ENCODE assay signal across 1 cellular context in genomic region chr12:93060071-93060665, GRCh38.
TF ChIP-seq lines count a peak whose summit lies in the region.

No MANE protein-coding gene starts in this region.

TF ChIP-seq in GM12878, 131 proteins besides CTCF, POLR2A, EP300 and RAD21 (continued from another document):
- TF ChIP-seq E4F1 (IDR thresholded peaks at IDR 0.05; ENCODE audit: borderline replicate concordance, partially characterized antibody) (no peak), MTA2 (IDR thresholded peaks at IDR 0.05; ENCODE audit: low read depth) (peak; percentile 61; the same call in 1 of the 2 replicates), IRF5 (IDR thresholded peaks at IDR 0.05; ENCODE audit: borderline replicate concordance) (no peak), IRF3 (IDR thresholded peaks at IDR 0.05) (no peak), ZNF622 (IDR thresholded peaks at IDR 0.05) (no peak), SUPT20H (IDR thresholded peaks at IDR 0.05; ENCODE audit: borderline replicate concordance, control insufficient read depth, low read depth, low read length) (no peak), ASH2L (IDR thresholded peaks at IDR 0.05; ENCODE audit: borderline replicate concordance, low read depth) (no peak), SPI1 (IDR thresholded peaks at IDR 0.05; ENCODE audit: borderline replicate concordance, insufficient read depth, low read depth, low read length) (peak; percentile 14; the same call in 1 of the 2 replicates), CBX5 (IDR thresholded peaks at IDR 0.05; ENCODE audit: low read depth) (peak; percentile 29; the same call in 1 of the 2 replicates), YBX1 (IDR thresholded peaks at IDR 0.05) (no peak), FOS (IDR thresholded peaks at IDR 0.05; ENCODE audit: borderline replicate concordance, extremely low read depth, insufficient read length) (no peak), CUX1 (IDR thresholded peaks at IDR 0.05; ENCODE audit: insufficient replicate concordance, low read depth, low read length) (peak; percentile 43), TBL1XR1 (IDR thresholded peaks at IDR 0.05; ENCODE audit: low read depth, low read length) (no peak), MEF2B (IDR thresholded peaks at IDR 0.05; ENCODE audit: partially characterized antibody, poor library complexity, severe bottlenecking) (no peak), ATF2 (IDR thresholded peaks at IDR 0.05; ENCODE audit: low read length) (peak; percentile 88), ATF7 (IDR thresholded peaks at IDR 0.05; ENCODE audit: low read depth) (peak; percentile 97), MYB (IDR thresholded peaks at IDR 0.05; ENCODE audit: borderline replicate concordance, low read depth, low read length) (no peak), ETV6 (conservative IDR thresholded peaks at IDR 0.05 in 1 of 2, IDR thresholded peaks at IDR 0.05 in 1 of 2; ENCODE audit: borderline replicate concordance in 1 of 2, low read depth in 1 of 2) (peak in 1 of 2 experiments; percentile 24; a peak in 1 of 4 replicates), ZBED1 (IDR thresholded peaks at IDR 0.05; ENCODE audit: borderline replicate concordance) (peak; percentile 27; the same call in 1 of the 2 replicates), IRF4 (IDR thresholded peaks at IDR 0.05; ENCODE audit: low read depth, low read length) (0 out of 2 replicates have a peak, but pooled peaks have one; percentile 6), NBN (IDR thresholded peaks at IDR 0.05) (0 out of 2 replicates have a peak, but pooled peaks have one; percentile 43), GABPA (IDR thresholded peaks at IDR 0.05; ENCODE audit: low read depth) (0 out of 2 replicates have a peak, but pooled peaks have one; percentile 15), SMC3 (IDR thresholded peaks at IDR 0.05; ENCODE audit: borderline replicate concordance, low read length) (no peak), CBFB (IDR thresholded peaks at IDR 0.05; ENCODE audit: low read depth) (peak; percentile 49; the same call in 1 of the 2 replicates), CREB1 (IDR thresholded peaks at IDR 0.05; ENCODE audit: low read depth) (peak; percentile 69)
